In genomic region chr6:165025040-165025439, GRCh38 we compare ENCODE assay signal across 28 cellular contexts.
"Had no signal": no experiment of that assay in that cellular context is flagged by ENCODE, and none has a peak within 500 bp of the region (broad histone marks: within the 10 kb centered on the region; RNA-seq: fewer than 3 reads in every experiment).

No MANE protein-coding gene starts in this region.

- FAIRE-seq: colon, endometrium, endothelial cell of umbilical vein, frontal cortex had no signal

- H3K27ac ChIP-seq: colonic mucosa, coronary artery, dorsolateral prefrontal cortex, epithelial cell of prostate, esophagus muscularis mucosa, esophagus squamous epithelium, foreskin keratinocyte, gastrocnemius medialis, gastroesophageal sphincter, heart left ventricle, heart right ventricle had no signal

- H3K4me3 ChIP-seq: colonic mucosa, coronary artery, dorsolateral prefrontal cortex, esophagus muscularis mucosa, esophagus squamous epithelium, gastrocnemius medialis, gastroesophageal sphincter, heart left ventricle, heart right ventricle had no signal

- DNase-seq: colonic mucosa; cortex of kidney; dermis blood vessel endothelial cell; dorsolateral prefrontal cortex; effector CD4-positive, alpha-beta T cell; effector CD8-positive, alpha-beta T cell; effector memory CD4-positive, alpha-beta T cell; effector memory CD8-positive, alpha-beta T cell; endodermal cell; erythroblast; esophagus squamous epithelium; foreskin fibroblast; foreskin keratinocyte; foreskin melanocyte; gastrocnemius medialis; glutamatergic neuron; head of caudate nucleus; heart left ventricle; heart right ventricle had no signal

- H3K27me3 ChIP-seq: colonic mucosa, esophagus muscularis mucosa, esophagus squamous epithelium, foreskin keratinocyte, gastrocnemius medialis had no signal

- ATAC-seq: effector memory CD8-positive, alpha-beta T cell; esophagus mucosa; foreskin keratinocyte; gastrocnemius medialis; gastroesophageal sphincter; heart left ventricle; heart right ventricle had no signal

- H3K4me1 ChIP-seq: colonic mucosa, esophagus muscularis mucosa, esophagus squamous epithelium, foreskin keratinocyte, gastrocnemius medialis, gastroesophageal sphincter, heart left ventricle, heart right ventricle had no signal

- H3K9me3 ChIP-seq: colonic mucosa, esophagus muscularis mucosa, esophagus squamous epithelium, gastrocnemius medialis, gastroesophageal sphincter, heart left ventricle, heart right ventricle had no signal

- H3K36me3 ChIP-seq: colonic mucosa, esophagus muscularis mucosa, esophagus squamous epithelium, gastrocnemius medialis, gastroesophageal sphincter, heart left ventricle, heart right ventricle had no signal
